In the genomic region with DNA sequence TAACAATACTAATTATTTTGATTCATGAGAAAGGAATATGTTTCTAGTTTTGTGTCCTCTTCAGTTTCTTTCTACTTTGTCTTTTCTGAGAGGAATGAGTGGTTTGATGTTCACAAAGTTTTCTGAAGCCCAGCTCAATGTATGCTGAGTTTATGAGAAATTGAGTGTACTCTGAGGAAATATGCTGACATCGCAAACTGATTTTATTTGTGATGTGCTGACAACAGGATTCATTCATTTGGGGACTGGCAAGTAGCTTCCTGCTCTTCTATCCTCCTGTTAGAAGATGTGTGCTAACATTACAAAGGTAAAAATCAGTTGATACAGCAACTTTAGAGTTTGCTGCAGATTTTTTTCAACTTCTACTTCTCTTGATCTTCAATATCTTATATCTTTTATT, we compare ENCODE assay signal across 26 cellular contexts.
"Had no signal": no experiment of that assay in that cellular context is flagged by ENCODE, and none has a peak within 500 bp of the region (broad histone marks: within the 10 kb centered on the region; RNA-seq: fewer than 3 reads in every experiment).

No MANE protein-coding gene starts in this region.

- H3K9me3 ChIP-seq: colonic mucosa, esophagus squamous epithelium, gastrocnemius medialis, heart right ventricle, left lung, lower lobe of right lung, mucosa of descending colon had no signal

- H3K4me1 ChIP-seq: colonic mucosa, esophagus squamous epithelium, gastrocnemius medialis, heart right ventricle, left lung, lower lobe of right lung had no signal

- H3K27me3 ChIP-seq: colonic mucosa, esophagus squamous epithelium, gastrocnemius medialis, heart right ventricle, left lung had no signal

- FAIRE-seq: endometrium, islet of Langerhans, keratinocyte had no signal

- ATAC-seq: effector memory CD8-positive, alpha-beta T cell; esophagus mucosa; gastrocnemius medialis; heart right ventricle; left cardiac atrium; left lung; left ventricle myocardium superior; lower lobe of right lung; mucosa of descending colon had no signal

- H3K27ac ChIP-seq: colonic mucosa, epithelial cell of prostate, esophagus squamous epithelium, gastrocnemius medialis, heart right ventricle, left lung, lower lobe of right lung had no signal

- H3K36me3 ChIP-seq: colonic mucosa, esophagus squamous epithelium, gastrocnemius medialis, heart right ventricle, left lung, lower lobe of right lung had no signal

- H3K4me3 ChIP-seq: colonic mucosa, esophagus squamous epithelium, gastrocnemius medialis, heart right ventricle, left lung, lower lobe of right lung, mucosa of descending colon had no signal

- DNase-seq: colonic mucosa; cortex of kidney; effector CD8-positive, alpha-beta T cell; effector memory CD8-positive, alpha-beta T cell; endodermal cell; erythroblast; esophagus squamous epithelium; foreskin fibroblast; foreskin melanocyte; gastrocnemius medialis; glutamatergic neuron; head of caudate nucleus; heart right ventricle; hippocampal formation; left cardiac atrium; left lung; left ventricle myocardium superior; lower lobe of right lung; mesenchymal stem cell; mucosa of descending colon; naive B cell had no signal
